ENCODE assay signal across 8 cellular contexts in genomic region chr16:87956771-87957279, GRCh38. TPM values are rescaled to one million over a fixed set of nuclear protein-coding genes. Genes with fewer than 3 reads are reported as not detected.
DNase-seq lines count a peak whose midpoint lies in the region; ATAC-seq and TF ChIP-seq lines count a peak whose summit lies in the region.

No MANE protein-coding gene starts in this region.

- peaks cover 68% of the 10 kb centered on the region for H3K4me1 Mint-ChIP-seq in T-helper 1 cell treated with Interleukin-12 subunit alpha and Interleukin-12 subunit beta and Interleukin-4 antibody, amounts not matched to agents 30 μg/mL and 1 μg/mL, for 36 hours (ENCODE audit: low read depth)
- peaks cover 52 to 69% of the 10 kb centered on the region in 2 donors for H3K4me1 Mint-ChIP-seq in effector memory CD8-positive, alpha-beta T cell (ENCODE audit: low read depth in 2 of 2)
- H3K4me1 Mint-ChIP-seq in osteocyte (ENCODE audit: unreplicated experiment), result peaks cover 34% of the 10 kb centered on the region

- H3K4me2 ChIP-seq in BLaER1 treated with 17β-estradiol and CSF1 and Interleukin-3, amounts not matched to agents 10 nM and 100 nM, result peak overlapping the region; percentile 87 to 100 (median 96)

- peak overlapping the region; percentile 74 for H3K4me3 Mint-ChIP-seq in T-helper 1 cell treated with Interleukin-12 subunit alpha and Interleukin-12 subunit beta and Interleukin-4 antibody, amounts not matched to agents 30 μg/mL and 1 μg/mL, for 36 hours
- peak overlapping the region; percentile 73 to 82 for H3K4me3 Mint-ChIP-seq in effector memory CD8-positive, alpha-beta T cell
- H3K4me3 Mint-ChIP-seq in osteocyte (ENCODE audit: unreplicated experiment), result no peak overlapping the region

- peak overlapping the region; percentile 95 for H3K27ac Mint-ChIP-seq in T-helper 1 cell treated with Interleukin-12 subunit alpha and Interleukin-12 subunit beta and Interleukin-4 antibody, amounts not matched to agents 30 μg/mL and 1 μg/mL, for 36 hours
- peak overlapping the region; percentile 92 to 95 for H3K27ac Mint-ChIP-seq in effector memory CD8-positive, alpha-beta T cell
- H3K27ac Mint-ChIP-seq in osteocyte (ENCODE audit: unreplicated experiment), result no peak overlapping the region

- no peaks in the 10 kb centered on the region for H3K27me3 ChIP-seq in BLaER1 treated with 17β-estradiol and CSF1 and Interleukin-3, amounts not matched to agents 10 nM and 100 nM

- DNase-seq in effector memory CD8-positive, alpha-beta T cell, result no peak
- no peak for DNase-seq in osteocyte (ENCODE audit: extremely low spot score, unreplicated experiment)

- no peaks in the 10 kb centered on the region for H3K9me3 Mint-ChIP-seq in T-helper 1 cell treated with Interleukin-12 subunit alpha and Interleukin-12 subunit beta and Interleukin-4 antibody, amounts not matched to agents 30 μg/mL and 1 μg/mL, for 36 hours
- no peaks in the 10 kb centered on the region for H3K9me3 Mint-ChIP-seq in effector memory CD8-positive, alpha-beta T cell
- H3K9me3 Mint-ChIP-seq in osteocyte (ENCODE audit: unreplicated experiment), result no peaks in the 10 kb centered on the region

- peaks cover 0 to 48% (median 30%) of the 10 kb centered on the region in 11 experiments; a peak in 14 of 22 replicates for H3K36me3 ChIP-seq in BLaER1 treated with 17β-estradiol and CSF1 and Interleukin-3, amounts not matched to agents 10 nM and 100 nM

- peak overlapping the region; percentile 74 to 100 (median 100) for H3K9ac ChIP-seq in BLaER1 treated with 17β-estradiol and CSF1 and Interleukin-3, amounts not matched to agents 10 nM and 100 nM

- peak overlapping the region; percentile 62 to 100 (median 100) for H3K27ac ChIP-seq in BLaER1 treated with 17β-estradiol and CSF1 and Interleukin-3, amounts not matched to agents 10 nM and 100 nM

- H3K36me3 Mint-ChIP-seq in T-helper 1 cell treated with Interleukin-12 subunit alpha and Interleukin-12 subunit beta and Interleukin-4 antibody, amounts not matched to agents 30 μg/mL and 1 μg/mL, for 36 hours (ENCODE audit: low read depth), result peaks cover 30% of the 10 kb centered on the region
- peaks cover 26% of the 10 kb centered on the region for H3K36me3 Mint-ChIP-seq in effector memory CD8-positive, alpha-beta T cell (ENCODE audit: insufficient read depth)
- peaks cover 11% of the 10 kb centered on the region for H3K36me3 Mint-ChIP-seq in osteocyte (ENCODE audit: unreplicated experiment)

- H3K4me3 ChIP-seq in BLaER1 treated with 17β-estradiol and CSF1 and Interleukin-3, amounts not matched to agents 10 nM and 100 nM, result peak overlapping the region; percentile 42 to 63 (median 50)

- no peaks in the 10 kb centered on the region for H3K27me3 Mint-ChIP-seq in T-helper 1 cell treated with Interleukin-12 subunit alpha and Interleukin-12 subunit beta and Interleukin-4 antibody, amounts not matched to agents 30 μg/mL and 1 μg/mL, for 36 hours (ENCODE audit: low read depth)
- H3K27me3 Mint-ChIP-seq in effector memory CD8-positive, alpha-beta T cell, result no peaks in the 10 kb centered on the region
- no peaks in the 10 kb centered on the region for H3K27me3 Mint-ChIP-seq in osteocyte (ENCODE audit: unreplicated experiment)

- H3K4me1 ChIP-seq in BLaER1 treated with 17β-estradiol and CSF1 and Interleukin-3, amounts not matched to agents 10 nM and 100 nM, result peaks cover 83 to 92% (median 87%) of the 10 kb centered on the region in 10 experiments

- peaks cover 0 to 72% (median 0%) of the 10 kb centered on the region in 11 experiments; a peak in 7 of 22 replicates for H4K20me1 ChIP-seq in BLaER1 treated with 17β-estradiol and CSF1 and Interleukin-3, amounts not matched to agents 10 nM and 100 nM

- ATAC-seq in GM21529 (IDR thresholded peaks at IDR 0.05; ENCODE audit: unreplicated experiment) (peak; percentile 10), HG03432 (IDR thresholded peaks at IDR 0.05; ENCODE audit: unreplicated experiment) (no peak), HG03097 (IDR thresholded peaks at IDR 0.05; ENCODE audit: low FRiP score, unreplicated experiment) (no peak), HG02763 (IDR thresholded peaks at IDR 0.05; ENCODE audit: unreplicated experiment) (no peak)
- ATAC-seq in effector memory CD8-positive, alpha-beta T cell (replicated peaks), result no peak

- TF ChIP-seq CTCF in osteocyte (IDR thresholded peaks at IDR 0.05), result peak; percentile 41

- H3K9me3 ChIP-seq in BLaER1 treated with 17β-estradiol and CSF1 and Interleukin-3, amounts not matched to agents 10 nM and 100 nM (replicated peaks in 1 of 11), result no peaks in the 10 kb centered on the region

RNA-seq across cellular contexts. Expression of gene BANP, which starts 5.6 kb away (rescaled TPM):
- total RNA-seq in osteocyte, result 19.5 and 20.5 TPM in 2 replicates

RNA-seq across cellular contexts. Expression of gene CA5A, which starts 20.5 kb away (rescaled TPM):
- not detected in 2 replicates for total RNA-seq in osteocyte
